In the genomic region with DNA sequence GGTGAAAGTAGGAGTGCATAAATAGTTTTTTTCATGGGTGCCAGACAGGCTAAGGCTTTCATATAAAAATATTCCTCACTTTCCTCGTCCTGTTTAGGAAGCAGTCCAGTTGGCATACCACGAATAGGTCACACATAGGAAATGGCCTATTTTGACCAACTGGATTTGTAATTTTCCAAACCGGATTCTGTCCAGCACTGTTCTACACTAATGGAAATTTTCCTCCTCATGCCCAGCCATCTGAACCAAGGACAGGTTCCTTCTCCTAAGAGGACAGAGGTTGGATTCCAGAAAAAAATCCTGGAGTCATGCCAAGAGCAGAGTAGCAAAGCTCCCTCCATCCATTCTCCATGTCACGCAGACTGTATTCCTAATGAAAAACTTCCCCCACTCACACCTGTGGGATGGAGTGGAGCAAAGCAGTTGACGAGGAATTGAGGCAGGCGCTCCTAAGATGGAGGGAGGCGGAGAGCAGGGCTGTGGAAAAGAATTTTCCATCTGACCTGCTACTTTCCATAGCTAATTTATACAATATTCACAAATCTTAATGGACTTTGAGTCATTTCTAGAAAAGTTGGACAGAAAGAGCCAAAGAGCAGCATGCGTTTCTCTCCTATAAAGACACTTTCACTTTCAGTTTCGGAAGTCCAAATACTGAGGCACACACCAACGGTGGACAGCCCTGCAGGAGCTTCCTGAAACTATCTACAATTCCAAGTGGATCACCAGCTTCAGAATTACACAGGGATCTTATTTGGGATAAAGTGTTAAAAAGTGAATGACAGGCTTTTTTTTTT, we compare ENCODE assay signal across 8 cellular contexts. TPM values are rescaled to one million over a fixed set of nuclear protein-coding genes. Genes with fewer than 3 reads are reported as not detected.
DNase-seq lines count a peak whose midpoint lies in the region; ATAC-seq, FAIRE-seq and TF ChIP-seq lines count a peak whose summit lies in the region.

No MANE protein-coding gene starts in this region.

- H3K4me3 Mint-ChIP-seq in activated naive CD8-positive, alpha-beta T cell treated with anti-CD3 and anti-CD28 coated beads, Interleukin-2, amount 50 U/mL, for 24 hours = no peak overlapping the region

- H4K20me1 ChIP-seq in SK-N-SH (ENCODE audit: insufficient read depth) (no peaks in the 10 kb centered on the region), keratinocyte (ENCODE audit: control insufficient read depth, extremely low read depth, insufficient read depth, low read length) (no peaks in the 10 kb centered on the region)

- H3K36me3 Mint-ChIP-seq in activated naive CD8-positive, alpha-beta T cell treated with anti-CD3 and anti-CD28 coated beads, Interleukin-2, amount 50 U/mL, for 24 hours (ENCODE audit: low read depth) = peaks cover 5% of the 10 kb centered on the region

- peaks cover 38% of the 10 kb centered on the region for H3F3A ChIP-seq in SK-N-SH (replicated peaks; ENCODE audit: insufficient read depth)

- peaks cover 25 to 27% of the 10 kb centered on the region in 2 experiments for H3K36me3 ChIP-seq in SK-N-SH (replicated peaks in 1 of 2; ENCODE audit: control insufficient read depth in 1 of 2, insufficient read depth in 2 of 2, low read length in 1 of 2)
- peaks cover 0 to 6% of the 10 kb centered on the region in 2 experiments for H3K36me3 ChIP-seq in keratinocyte (ENCODE audit: control insufficient read depth in 2 of 2, extremely low read depth in 1 of 2, insufficient read depth in 2 of 2, low read length in 2 of 2)
- no peaks in the 10 kb centered on the region for H3K36me3 ChIP-seq in suprapubic skin

- no peaks in the 10 kb centered on the region for H3K79me2 ChIP-seq in SK-N-SH (ENCODE audit: insufficient read depth)
- no peaks in the 10 kb centered on the region for H3K79me2 ChIP-seq in keratinocyte (ENCODE audit: control insufficient read depth, insufficient read depth, low read length)

- POLR2A ChIA-PET in SK-N-SH (lab: Yijun Ruan, JAX) = no interaction called here

- TF ChIP-seq EP300 in SK-N-SH (IDR thresholded peaks at IDR 0.05; ENCODE audit: borderline replicate concordance in 1 of 2, low read depth in 1 of 2, low read length in 1 of 2) (no peak), suprapubic skin (IDR thresholded peaks at IDR 0.05) (no peak)

- peaks cover 16% of the 10 kb centered on the region for H3K4me1 Mint-ChIP-seq in activated naive CD8-positive, alpha-beta T cell treated with anti-CD3 and anti-CD28 coated beads, Interleukin-2, amount 50 U/mL, for 24 hours

- WGBS in SK-N-SH (ENCODE audit: low lambda C conversion rate) = 91% methylated on average over 10 of the region's 10 CpGs
- WGBS in suprapubic skin = 38% methylated on average over 10 of the region's 10 CpGs

- no peaks in the 10 kb centered on the region for H3K9me1 ChIP-seq in keratinocyte (ENCODE audit: control insufficient read depth, extremely low read depth, insufficient read depth, low read length)

- dilution Hi-C loops in keratinocyte (cut with MboI; ENCODE audit: extremely low pct_ligation_motif_present, low sequenced_read_pairs) = no loop called here

- H2AFZ ChIP-seq in SK-N-SH (ENCODE audit: low read depth) (no peak overlapping the region), keratinocyte (ENCODE audit: control insufficient read depth, low read length) (peak overlapping the region; percentile 60)

- H3K27me3 ChIP-seq in SK-N-SH (ENCODE audit: insufficient read depth) (no peaks in the 10 kb centered on the region), keratinocyte (ENCODE audit: control insufficient read depth, extremely low read depth, insufficient read depth, low read length) (no peaks in the 10 kb centered on the region), suprapubic skin (no peaks in the 10 kb centered on the region)

- CTCF ChIA-PET in SK-N-SH (lab: Yijun Ruan, JAX) = no interaction called here

- H3K4me2 ChIP-seq in SK-N-SH = peak overlapping the region; percentile 67
- peak overlapping the region; percentile 88 for H3K4me2 ChIP-seq in keratinocyte (ENCODE audit: control insufficient read depth, extremely low read depth, insufficient read depth, low read depth, low read length)

- no peak for FAIRE-seq in keratinocyte (lab: Jason Lieb, UNC)

- 0 out of 4 replicates have a peak overlapping the region, but pooled peaks of 1 of the 2 experiments have one; percentile 33 for H3K4me3 ChIP-seq in SK-N-SH (ENCODE audit: low read depth in 2 of 2, low read length in 1 of 2)
- peak overlapping the region in 2 of 3 experiments; percentile 43 to 72 for H3K4me3 ChIP-seq in keratinocyte (ENCODE audit: control insufficient read depth in 2 of 3, extremely low read depth in 1 of 3, insufficient read depth in 2 of 3, low read depth in 1 of 3, low read length in 3 of 3)
- H3K4me3 ChIP-seq in suprapubic skin = peak overlapping the region; percentile 47

- H3K27ac Mint-ChIP-seq in activated naive CD8-positive, alpha-beta T cell treated with anti-CD3 and anti-CD28 coated beads, Interleukin-2, amount 50 U/mL, for 24 hours = peak overlapping the region; percentile 57

- TF ChIP-seq CTCF in SK-N-SH (IDR thresholded peaks at IDR 0.05) (no peak), keratinocyte (optimal IDR thresholded peaks at IDR 0.05 in 1 of 3, IDR thresholded peaks at IDR 0.05 in 1 of 3, conservative IDR thresholded peaks at IDR 0.05 in 1 of 3; ENCODE audit: extremely low read depth in 1 of 3, insufficient read depth in 2 of 3, low read length in 3 of 3) (no peak), suprapubic skin (IDR thresholded peaks at IDR 0.05) (no peak)

- TF ChIP-seq POLR2A in suprapubic skin (IDR thresholded peaks at IDR 0.05) = no peak

- H3K9me3 Mint-ChIP-seq in activated naive CD8-positive, alpha-beta T cell treated with anti-CD3 and anti-CD28 coated beads, Interleukin-2, amount 50 U/mL, for 24 hours = no peaks in the 10 kb centered on the region

- no peaks in the 10 kb centered on the region for H3K27me3 Mint-ChIP-seq in activated naive CD8-positive, alpha-beta T cell treated with anti-CD3 and anti-CD28 coated beads, Interleukin-2, amount 50 U/mL, for 24 hours

- H3K9ac ChIP-seq in SK-N-SH (no peak overlapping the region), keratinocyte (ENCODE audit: control insufficient read depth, extremely low read depth, insufficient read depth, low read length) (peak overlapping the region; percentile 38)

- TF ChIP-seq RAD21 in SK-N-SH (IDR thresholded peaks at IDR 0.05; ENCODE audit: low read length) = no peak

- ATAC-seq in SK-N-SH treated with all-trans-retinoic acid at 6 μM for 48 hours = no peak
- no peak for ATAC-seq in activated naive CD8-positive, alpha-beta T cell treated with anti-CD3 and anti-CD28 coated beads, Interleukin-2, amount 50 U/mL, for 24 hours

- H3K27ac ChIP-seq in SK-N-SH (ENCODE audit: low read depth in 2 of 2, low read length in 1 of 2) = no peak overlapping the region; a peak in 1 of 4 replicates
- H3K27ac ChIP-seq in keratinocyte (ENCODE audit: control insufficient read depth, insufficient read depth, low read length) = no peak overlapping the region
- peak overlapping the region; percentile 50 for H3K27ac ChIP-seq in suprapubic skin

- DNase-seq in SK-N-SH (no peak), keratinocyte (ENCODE audit: low read depth, low spot score) (no peak), suprapubic skin (ENCODE audit: low spot score in 2 of 2) (no peak), SHP77 treated with DMSO at 0.1 percent for 48 hours (lab: John Stamatoyannopoulos, UW) (no peak), epidermal melanocyte (ENCODE audit: insufficient read length, low spot score) (no peak), NCI-H187 treated with DMSO at 0.1 percent for 48 hours (lab: John Stamatoyannopoulos, UW) (no peak)
- no peak for DNase-seq in activated naive CD8-positive, alpha-beta T cell treated with anti-CD3 and anti-CD28 coated beads, Interleukin-2, amount 50 U/mL, for 24 hours

- H3K9me2 ChIP-seq in SK-N-SH = no peaks in the 10 kb centered on the region

- H3K4me1 ChIP-seq in SK-N-SH (ENCODE audit: control insufficient read depth in 1 of 2, insufficient read depth in 2 of 2, low read depth in 1 of 2, low read length in 1 of 2) (peaks cover 0 to 16% of the 10 kb centered on the region in 2 experiments; a peak in 1 of 4 replicates), keratinocyte (ENCODE audit: control insufficient read depth, extremely low read depth, insufficient read depth, low read length) (peaks cover 6% of the 10 kb centered on the region), suprapubic skin (peaks cover 51% of the 10 kb centered on the region)

- H3K9me3 ChIP-seq in SK-N-SH (no peaks in the 10 kb centered on the region), keratinocyte (ENCODE audit: control insufficient read depth, low read depth, low read length) (no peaks in the 10 kb centered on the region), suprapubic skin (no peaks in the 10 kb centered on the region)

TF ChIP-seq in SK-N-SH, 30 proteins besides CTCF, POLR2A, EP300 and RAD21:
- TF ChIP-seq RCOR1 (IDR thresholded peaks at IDR 0.05; ENCODE audit: low read length) = no peak
- peak; percentile 15; the same call in 1 of the 2 replicates for TF ChIP-seq NFIC (IDR thresholded peaks at IDR 0.05; ENCODE audit: borderline replicate concordance)
- no peak for TF ChIP-seq MXI1 (IDR thresholded peaks at IDR 0.05; ENCODE audit: low read depth, low read length)

TF ChIP-seq in SK-N-SH treated with all-trans-retinoic acid at 6 μM for 48 hours, 23 proteins besides CTCF, POLR2A, EP300 and RAD21:
- no peak for TF ChIP-seq ARNTL (CRISPR knock-in tag; IDR thresholded peaks at IDR 0.05; ENCODE audit: borderline replicate concordance, low read depth)
- TF ChIP-seq ZNF70 (CRISPR knock-in tag; IDR thresholded peaks at IDR 0.05) = no peak
- TF ChIP-seq SNAI2 (CRISPR knock-in tag; IDR thresholded peaks at IDR 0.05) = no peak
- TF ChIP-seq BACH2 (CRISPR knock-in tag; IDR thresholded peaks at IDR 0.05; ENCODE audit: borderline replicate concordance) = no peak

RNA-seq across cellular contexts. Expression of a gene that starts 43.3 kb away (rescaled TPM):
- polyA plus RNA-seq in SK-N-SH (2012; rRNA removed) = 17.7 and 23.3 TPM in 2 replicates
- 19.6 and 22.5 TPM in 2 replicates for polyA plus RNA-seq in SK-N-SH (2012; cell fraction: cytosol; rRNA removed)
- 43.1 and 53.0 TPM in 2 replicates for polyA plus RNA-seq in SK-N-SH (2012; cell fraction: nucleus; rRNA removed)
- polyA plus RNA-seq in keratinocyte = 17.9 to 23.6 TPM (median 22.5 TPM) in 3 replicates
- 28.7 TPM for polyA plus RNA-seq in keratinocyte (2011; ENCODE audit: low read depth)
- polyA plus RNA-seq in keratinocyte (2011; cell fraction: cytosol; rRNA removed) = 19.9 and 27.6 TPM in 2 replicates
- polyA plus RNA-seq in keratinocyte (2011; cell fraction: nucleus; rRNA removed) = 39.0 and 40.5 TPM in 2 replicates
- polyA plus RNA-seq in keratinocyte (2012; ENCODE audit: low replicate concordance) = 25.1 and 25.4 TPM in 2 replicates
- 5.8 to 34.4 TPM (median 19.9 TPM) in 3 replicates for polyA minus RNA-seq in keratinocyte
- 13.6 TPM for polyA minus RNA-seq in keratinocyte (2011; cell fraction: cytosol; rRNA and poly(A)+ RNA removed)
- polyA minus RNA-seq in keratinocyte (2011; cell fraction: nucleus; rRNA and poly(A)+ RNA removed) = 8.5 and 17.2 TPM in 2 replicates
- total RNA-seq in suprapubic skin = 10 to 100 TPM; 26.6 to 40.9 (median 27.4) TPM
